In genomic region chr17:44781553-44782348, GRCh38 we compare ENCODE assay signal across 16 cellular contexts. TPM values are rescaled to one million over a fixed set of nuclear protein-coding genes. Genes with fewer than 3 reads are reported as not detected.
DNase-seq lines count a peak whose midpoint lies in the region; ATAC-seq and TF ChIP-seq lines count a peak whose summit lies in the region.
"Had no signal": no experiment of that assay in that cellular context is flagged by ENCODE, and none has a peak within 500 bp of the region (broad histone marks: within the 10 kb centered on the region; RNA-seq: fewer than 3 reads in every experiment).

No MANE protein-coding gene starts in this region.

- no peak overlapping the region for H3K18ac ChIP-seq in trophoblast cell (ENCODE audit: low read length)

- H3K14ac ChIP-seq in trophoblast cell (ENCODE audit: low read length), result no peak overlapping the region

- H3K4ac ChIP-seq in trophoblast cell (ENCODE audit: low read depth, low read length), result no peak overlapping the region

- ATAC-seq in stimulated activated naive B cell treated with anti-CD40 and anti-IgM and Interleukin-4, amounts not matched to agents 10 μg/mL and 1 μg/mL and 100 μg/mL, for 72 hours (replicated peaks), result no peak
- ATAC-seq: activated CD4-positive, alpha-beta T cell treated with anti-CD3 and anti-CD28 coated beads for 36 hours; T-cell had no signal

- no peak overlapping the region for H4K91ac ChIP-seq in trophoblast cell (ENCODE audit: low read depth, low read length)

- TF ChIP-seq CTCF in dorsolateral prefrontal cortex (IDR thresholded peaks at IDR 0.05 in 54 of 56, conservative IDR thresholded peaks at IDR 0.05 in 2 of 56; ENCODE audit: low read depth in 1 of 56, partially characterized antibody in 56 of 56) (no peak), mammary epithelial cell (conservative IDR thresholded peaks at IDR 0.05 in 1 of 2, IDR thresholded peaks at IDR 0.05 in 1 of 2; ENCODE audit: extremely low read depth in 1 of 2, insufficient read depth in 1 of 2, low read depth in 1 of 2, low read length in 2 of 2) (no peak)

- H3K27me3 ChIP-seq in dorsolateral prefrontal cortex (peaks cover 0 to 11% (median 0%) of the 10 kb centered on the region in 45 donors), iPS-15b (ENCODE audit: control insufficient read depth, insufficient read depth, low read length) (peaks cover 6% of the 10 kb centered on the region), trophoblast cell (ENCODE audit: insufficient read depth, low read length) (peaks cover 2% of the 10 kb centered on the region), mammary epithelial cell (ENCODE audit: insufficient read depth, low read length) (no peaks in the 10 kb centered on the region)
- H3K27me3 ChIP-seq: brain microvascular endothelial cell had no signal

- H3K79me1 ChIP-seq in trophoblast cell (ENCODE audit: low read length), result no peaks in the 10 kb centered on the region

- H3K4me1 ChIP-seq in iPS-15b (ENCODE audit: control insufficient read depth, insufficient read depth, low read length), result peaks cover 6% of the 10 kb centered on the region
- no peaks in the 10 kb centered on the region for H3K4me1 ChIP-seq in trophoblast cell (ENCODE audit: control insufficient read depth in 1 of 2, insufficient read depth in 2 of 2, low read length in 2 of 2)
- H3K4me1 ChIP-seq in mammary epithelial cell (ENCODE audit: insufficient read depth, low read length), result peaks cover 7% of the 10 kb centered on the region

- no TSS peak for BruUV-seq in mammary epithelial cell (replicated peaks; lab: Mats Ljungman, UMichigan)

- H3K27ac Mint-ChIP-seq in activated naive CD8-positive, alpha-beta T cell treated with anti-CD3 and anti-CD28 coated beads for 36 hours, result no peak overlapping the region
- no peak overlapping the region for H3K27ac Mint-ChIP-seq in stimulated activated naive B cell treated with anti-CD40 and anti-IgM and Interleukin-4, amounts not matched to agents 10 μg/mL and 1 μg/mL and 100 μg/mL, for 72 hours
- H3K27ac Mint-ChIP-seq: activated CD4-positive, alpha-beta T cell treated with anti-CD3 and anti-CD28 coated beads for 36 hours; T-cell; type B pancreatic cell had no signal

- no peak overlapping the region for H3K4me2 ChIP-seq in trophoblast cell (ENCODE audit: low read length)
- no peak overlapping the region for H3K4me2 ChIP-seq in mammary epithelial cell (ENCODE audit: insufficient read depth, low read depth, low read length)

- no peak overlapping the region for H4K8ac ChIP-seq in trophoblast cell (ENCODE audit: low read depth, low read length)

- no peak overlapping the region for H2BK12ac ChIP-seq in trophoblast cell (ENCODE audit: low read length)

- no peaks in the 10 kb centered on the region for H3K36me3 Mint-ChIP-seq in activated naive CD8-positive, alpha-beta T cell treated with anti-CD3 and anti-CD28 coated beads for 36 hours
- H3K36me3 Mint-ChIP-seq in stimulated activated naive B cell treated with anti-CD40 and anti-IgM and Interleukin-4, amounts not matched to agents 10 μg/mL and 1 μg/mL and 100 μg/mL, for 72 hours, result no peaks in the 10 kb centered on the region
- H3K36me3 Mint-ChIP-seq: T-cell, type B pancreatic cell had no signal

- H3K27me3 Mint-ChIP-seq in activated naive CD8-positive, alpha-beta T cell treated with anti-CD3 and anti-CD28 coated beads for 36 hours, result peaks cover 6% of the 10 kb centered on the region
- peaks cover 20 to 52% of the 10 kb centered on the region in 2 donors for H3K27me3 Mint-ChIP-seq in stimulated activated naive B cell treated with anti-CD40 and anti-IgM and Interleukin-4, amounts not matched to agents 10 μg/mL and 1 μg/mL and 100 μg/mL, for 72 hours
- H3K27me3 Mint-ChIP-seq: activated CD4-positive, alpha-beta T cell treated with anti-CD3 and anti-CD28 coated beads for 36 hours had no signal

- H3K4me3 Mint-ChIP-seq in activated naive CD8-positive, alpha-beta T cell treated with anti-CD3 and anti-CD28 coated beads for 36 hours, result no peak overlapping the region
- H3K4me3 Mint-ChIP-seq in stimulated activated naive B cell treated with anti-CD40 and anti-IgM and Interleukin-4, amounts not matched to agents 10 μg/mL and 1 μg/mL and 100 μg/mL, for 72 hours, result no peak overlapping the region
- H3K4me3 Mint-ChIP-seq: activated CD4-positive, alpha-beta T cell treated with anti-CD3 and anti-CD28 coated beads for 36 hours; T-cell; type B pancreatic cell had no signal

- H3K9me3 Mint-ChIP-seq in activated naive CD8-positive, alpha-beta T cell treated with anti-CD3 and anti-CD28 coated beads for 36 hours, result no peaks in the 10 kb centered on the region
- no peaks in the 10 kb centered on the region for H3K9me3 Mint-ChIP-seq in stimulated activated naive B cell treated with anti-CD40 and anti-IgM and Interleukin-4, amounts not matched to agents 10 μg/mL and 1 μg/mL and 100 μg/mL, for 72 hours
- H3K9me3 Mint-ChIP-seq: T-cell, type B pancreatic cell had no signal

- dilution Hi-C loops in mammary epithelial cell (cut with HindIII; ENCODE audit: low sequenced_read_pairs), result loop anchor here (10.0 kb wide), 2 partner anchors 93 to 303 kb away; no protein-coding TSS in a partner anchor

- intact Hi-C loops in dorsolateral prefrontal cortex (cut with DNase I), result loop anchor here in 1 of 2 donors (5.0 kb wide), 1 partner anchor 241 kb away; no protein-coding TSS in a partner anchor
- intact Hi-C loops in mammary epithelial cell (cut with micrococcal nuclease), result loop anchor here (2.0 kb wide), 1 partner anchor 39 kb away; no protein-coding TSS in a partner anchor

- H2AK5ac ChIP-seq in trophoblast cell (ENCODE audit: low read length), result no peak overlapping the region

- H3K9ac ChIP-seq in iPS-15b (ENCODE audit: low read depth, low read length) (peak overlapping the region; percentile 1), trophoblast cell (ENCODE audit: low read length) (no peak overlapping the region), mammary epithelial cell (ENCODE audit: insufficient read depth, low read length) (no peak overlapping the region)

- H3K4me3 ChIP-seq in dorsolateral prefrontal cortex (peak overlapping the region in 1 of 59 donors; percentile 6), iPS-15b (ENCODE audit: low read depth, low read length) (no peak overlapping the region), trophoblast cell (ENCODE audit: low read depth, low read length) (no peak overlapping the region), mammary epithelial cell (replicated peaks in 1 of 3; ENCODE audit: insufficient read depth in 1 of 3, low read depth in 2 of 3, low read length in 3 of 3) (no peak overlapping the region)

- H2AFZ ChIP-seq in trophoblast cell (ENCODE audit: insufficient read depth, low read length, poor library complexity) (peak overlapping the region; percentile 14), mammary epithelial cell (ENCODE audit: low read depth, low read length) (no peak overlapping the region)

- in situ Hi-C loops in mammary epithelial cell (cut with MboI; ENCODE audit: low sequenced_read_pairs in 2 of 2), result no loop called here

- no peak overlapping the region for H3K23ac ChIP-seq in trophoblast cell (ENCODE audit: low read length)

- DNase-seq in ELF-1 (ENCODE audit: low read depth, low spot score) (peak; percentile 62), dorsolateral prefrontal cortex (peak in 2 of 10 donors; percentile 42 to 43), trophoblast cell (no peak), mammary epithelial cell (no peak), HK-2 (ENCODE audit: unreplicated experiment) (no peak)
- DNase-seq in activated naive CD8-positive, alpha-beta T cell treated with anti-CD3 and anti-CD28 coated beads for 36 hours, result no peak
- no peak for DNase-seq in stimulated activated naive B cell treated with anti-CD40 and anti-IgM and Interleukin-4, amounts not matched to agents 10 μg/mL and 1 μg/mL and 100 μg/mL, for 72 hours
- DNase-seq: activated CD4-positive, alpha-beta T cell treated with anti-CD3 and anti-CD28 coated beads for 36 hours; brain microvascular endothelial cell; COR-L47; NCI-H1092; NCI-H226; OCI-M1; T-cell had no signal

- no peak overlapping the region for H4K12ac ChIP-seq in trophoblast cell (ENCODE audit: low read depth, low read length)

- no peaks in the 10 kb centered on the region for H4K20me1 ChIP-seq in mammary epithelial cell (ENCODE audit: insufficient read depth, low read length)

- CTCF ChIA-PET in mammary epithelial cell (lab: Charles Lee; ENCODE audit: low non-redundant PET), result no interaction called here

- no peak overlapping the region for H2BK5ac ChIP-seq in trophoblast cell (ENCODE audit: low read depth, low read length, poor library complexity)

- H3K36me3 ChIP-seq in iPS-15b (ENCODE audit: control insufficient read depth, insufficient read depth, low read length), result no peaks in the 10 kb centered on the region
- no peaks in the 10 kb centered on the region for H3K36me3 ChIP-seq in trophoblast cell (ENCODE audit: control insufficient read depth in 1 of 2, insufficient read depth in 2 of 2, low read length in 2 of 2)
- no peaks in the 10 kb centered on the region for H3K36me3 ChIP-seq in mammary epithelial cell (ENCODE audit: insufficient read depth, low read length)
- H3K36me3 ChIP-seq: brain microvascular endothelial cell had no signal

- H3K79me2 ChIP-seq in trophoblast cell (ENCODE audit: control insufficient read depth, insufficient read depth, low read length, poor library complexity) (no peaks in the 10 kb centered on the region), mammary epithelial cell (ENCODE audit: insufficient read depth, low read length) (no peaks in the 10 kb centered on the region)

- H3K27ac ChIP-seq in dorsolateral prefrontal cortex (peak overlapping the region in 46 of 59 donors; percentile 2 to 71 (median 52)), trophoblast cell (ENCODE audit: low read depth, low read length) (no peak overlapping the region), mammary epithelial cell (ENCODE audit: insufficient read depth, low read depth, low read length) (no peak overlapping the region)
- H3K27ac ChIP-seq: brain microvascular endothelial cell had no signal

- no peak overlapping the region for H2BK120ac ChIP-seq in trophoblast cell (ENCODE audit: insufficient read depth, low read length, poor library complexity)

- H3K4me1 Mint-ChIP-seq in activated naive CD8-positive, alpha-beta T cell treated with anti-CD3 and anti-CD28 coated beads for 36 hours, result peaks cover 2% of the 10 kb centered on the region
- H3K4me1 Mint-ChIP-seq in stimulated activated naive B cell treated with anti-CD40 and anti-IgM and Interleukin-4, amounts not matched to agents 10 μg/mL and 1 μg/mL and 100 μg/mL, for 72 hours, result peaks cover 8 to 12% of the 10 kb centered on the region in 2 donors
- H3K4me1 Mint-ChIP-seq: activated CD4-positive, alpha-beta T cell treated with anti-CD3 and anti-CD28 coated beads for 36 hours had no signal

- H3K9me3 ChIP-seq in iPS-15b (ENCODE audit: control insufficient read depth, insufficient read depth, low read length), result no peaks in the 10 kb centered on the region
- H3K9me3 ChIP-seq in trophoblast cell (ENCODE audit: insufficient read depth, low read depth, low read length), result no peaks in the 10 kb centered on the region
- H3K9me3 ChIP-seq in mammary epithelial cell (replicated peaks; ENCODE audit: insufficient read depth, low read length), result no peaks in the 10 kb centered on the region

- WGBS in trophoblast cell (ENCODE audit: extremely low coverage, insufficient coverage, insufficient read length), result no CpG with 5 or more reads among the region's 18 CpGs
- 89% methylated on average over 14 of the region's 18 CpGs for WGBS in mammary epithelial cell (ENCODE audit: low coverage, missing lambda C conversion rate)

RNA-seq across cellular contexts. Expression of gene ADAM11, which starts 23.0 kb away (rescaled TPM):
- total RNA-seq in dorsolateral prefrontal cortex, result 10 to 100 TPM; 22.2 to 97.2 (median 58.2) TPM
- 0.34 and 0.47 TPM in 2 replicates for polyA plus RNA-seq in trophoblast cell (2013)
- under 1 TPM; 0.17 to 0.33 TPM for total RNA-seq in mammary epithelial cell
- polyA plus RNA-seq in mammary epithelial cell, result 0.03 TPM
- polyA minus RNA-seq in mammary epithelial cell, result not detected
- under 1 TPM; 0.10 TPM for total RNA-seq in activated naive CD8-positive, alpha-beta T cell treated with anti-CD3 and anti-CD28 coated beads for 36 hours

RNA-seq across cellular contexts. Expression of gene GJC1, which starts 48.3 kb away (rescaled TPM):
- total RNA-seq in dorsolateral prefrontal cortex (10 to 100 TPM in 94 of 120 experiments, 1 to 10 TPM in 26; 5.8 to 37.9 (median 12.9) TPM), mammary epithelial cell (10 to 100 TPM in 1 of 2 donors, 1 to 10 TPM in 1; 7.0 to 26.8 TPM)
- polyA plus RNA-seq in trophoblast cell (2013), result 17.0 and 18.0 TPM in 2 replicates
- polyA plus RNA-seq in mammary epithelial cell, result 11.1 TPM
- 88.5 TPM for polyA minus RNA-seq in mammary epithelial cell
- total RNA-seq in activated naive CD8-positive, alpha-beta T cell treated with anti-CD3 and anti-CD28 coated beads for 36 hours, result 1 to 10 TPM; 6.9 to 7.8 TPM

Comparison
In these comparisons a context has a peak if more than half of its experiments do, and no peak if none do; other contexts are left out.
1. H3K27ac ChIP-seq: peak in dorsolateral prefrontal cortex (46 of 59); none in trophoblast cell (single experiment) and mammary epithelial cell (single experiment).
2. RNA of gene ADAM11, which starts 23.0 kb away (total RNA-seq): 22.2 to 97.2 TPM in dorsolateral prefrontal cortex; 0.17 to 0.33 TPM in mammary epithelial cell and 0.10 TPM in activated naive CD8-positive, alpha-beta T cell treated with anti-CD3 and anti-CD28 coated beads for 36 hours; every median in the first group is over 10 times any median in the second.